In genomic region chr14:22871962-22872832, GRCh38 we compare ENCODE assay signal across 1 cellular context.
A peak's percentile ranks its signal among the peaks of the same experiment; 100 is the strongest.
TF ChIP-seq lines count a peak whose summit lies in the region.

No MANE protein-coding gene starts in this region.

TF ChIP-seq in HepG2, 621 proteins besides CTCF, POLR2A, EP300 and RAD21 (continued from another document):
- TF ChIP-seq HNF1A (IDR thresholded peaks at IDR 0.05; ENCODE audit: low read depth) = no peak
- TF ChIP-seq HNF1A (CRISPR knock-in tag; IDR thresholded peaks at IDR 0.05; ENCODE audit: borderline replicate concordance) = no peak; the same call in 1 of the 2 replicates
- no peak for TF ChIP-seq ZNF282 (IDR thresholded peaks at IDR 0.05; ENCODE audit: partially characterized antibody)
- TF ChIP-seq ZFP91 (CRISPR knock-in tag; IDR thresholded peaks at IDR 0.05; ENCODE audit: borderline replicate concordance) = peak; percentile 90; the same call in 1 of the 2 replicates
- no peak for TF ChIP-seq ZFP36L1 (CRISPR knock-in tag; IDR thresholded peaks at IDR 0.05)
- TF ChIP-seq KDM4B (CRISPR knock-in tag; IDR thresholded peaks at IDR 0.05) = no peak; the same call in 1 of the 2 replicates
- TF ChIP-seq PHF5A (CRISPR knock-in tag; IDR thresholded peaks at IDR 0.05; ENCODE audit: low read depth, unreplicated experiment) = no peak
- TF ChIP-seq ARID4A (CRISPR knock-in tag; IDR thresholded peaks at IDR 0.05; ENCODE audit: borderline replicate concordance) = peak; percentile 87
- no peak for TF ChIP-seq ZBTB34 (CRISPR knock-in tag; IDR thresholded peaks at IDR 0.05)
- peak; percentile 55; the same call in 1 of the 2 replicates for TF ChIP-seq HOMEZ (CRISPR knock-in tag; IDR thresholded peaks at IDR 0.05; ENCODE audit: low read depth)
- TF ChIP-seq TGIF2 (CRISPR knock-in tag; IDR thresholded peaks at IDR 0.05) = no peak
- no peak for TF ChIP-seq JDP2 (CRISPR knock-in tag; IDR thresholded peaks at IDR 0.05; ENCODE audit: borderline replicate concordance)
TF ChIP-seq in HepG2: peak in this region for 246.
